1 cellular context compared by ENCODE assay signal in genomic region chr19:46990998-46991676, GRCh38.
TF ChIP-seq lines count a peak whose summit lies in the region.

No MANE protein-coding gene starts in this region.

TF ChIP-seq in HepG2, 621 proteins besides CTCF, POLR2A, EP300 and RAD21 (continued from another document and continues in another):
- no peak for TF ChIP-seq ZNF280B (CRISPR knock-in tag; IDR thresholded peaks at IDR 0.05; ENCODE audit: borderline replicate concordance)
- TF ChIP-seq ATF2 (CRISPR knock-in tag; IDR thresholded peaks at IDR 0.05): no peak
- peak; percentile 30 for TF ChIP-seq BHLHE40 (IDR thresholded peaks at IDR 0.05; ENCODE audit: low read length)
- no peak for TF ChIP-seq HNRNPK (IDR thresholded peaks at IDR 0.05; ENCODE audit: low read depth, low read length, poor library complexity, severe bottlenecking)
- TF ChIP-seq KMT2A (CRISPR knock-in tag; IDR thresholded peaks at IDR 0.05): 0 out of 2 replicates have a peak, but pooled peaks have one; percentile 41
- no peak for TF ChIP-seq ZNF180 (CRISPR knock-in tag; IDR thresholded peaks at IDR 0.05; ENCODE audit: borderline replicate concordance, low read depth)
- no peak; the same call in 1 of the 2 replicates for TF ChIP-seq RXRB (CRISPR knock-in tag; IDR thresholded peaks at IDR 0.05; ENCODE audit: borderline replicate concordance)
- no peak for TF ChIP-seq ADNP (CRISPR knock-in tag; IDR thresholded peaks at IDR 0.05)
- TF ChIP-seq ZNF564 (CRISPR knock-in tag; IDR thresholded peaks at IDR 0.05): no peak
- TF ChIP-seq THAP11 (CRISPR knock-in tag; IDR thresholded peaks at IDR 0.05): peak; percentile 75
- TF ChIP-seq ZNF253 (CRISPR knock-in tag; IDR thresholded peaks at IDR 0.05; ENCODE audit: borderline replicate concordance): no peak
- TF ChIP-seq PAXIP1 (CRISPR knock-in tag; conservative IDR thresholded peaks at IDR 0.05): 0 out of 2 replicates have a peak, but pooled peaks have one; percentile 20
- TF ChIP-seq ZNF383 (CRISPR knock-in tag; IDR thresholded peaks at IDR 0.05; ENCODE audit: borderline replicate concordance): no peak
- no peak for TF ChIP-seq PAF1 (CRISPR knock-in tag; IDR thresholded peaks at IDR 0.05)
- no peak for TF ChIP-seq ZNF891 (CRISPR knock-in tag; IDR thresholded peaks at IDR 0.05)
- no peak for TF ChIP-seq DMAP1 (CRISPR knock-in tag; IDR thresholded peaks at IDR 0.05)
- TF ChIP-seq SMYD3 (CRISPR knock-in tag; IDR thresholded peaks at IDR 0.05): no peak
- TF ChIP-seq JUNB (CRISPR knock-in tag; IDR thresholded peaks at IDR 0.05; ENCODE audit: borderline replicate concordance): no peak
- no peak for TF ChIP-seq ZNF549 (CRISPR knock-in tag; IDR thresholded peaks at IDR 0.05)
- TF ChIP-seq ERF (CRISPR knock-in tag; IDR thresholded peaks at IDR 0.05): peak; percentile 53; the same call in 1 of the 2 replicates
- TF ChIP-seq ZHX2 (IDR thresholded peaks at IDR 0.05; ENCODE audit: low read depth): no peak
- no peak for TF ChIP-seq ZHX2 (CRISPR knock-in tag; IDR thresholded peaks at IDR 0.05; ENCODE audit: borderline replicate concordance)
- TF ChIP-seq PBX3 (CRISPR knock-in tag; IDR thresholded peaks at IDR 0.05; ENCODE audit: borderline replicate concordance): no peak
- TF ChIP-seq JDP2 (CRISPR knock-in tag; IDR thresholded peaks at IDR 0.05; ENCODE audit: borderline replicate concordance): no peak
- no peak for TF ChIP-seq ZNF572 (CRISPR knock-in tag; IDR thresholded peaks at IDR 0.05)
- no peak for TF ChIP-seq JUN (CRISPR knock-in tag; IDR thresholded peaks at IDR 0.05)
- peak; percentile 4 for TF ChIP-seq AGO2 (optimal IDR thresholded peaks at IDR 0.05; ENCODE audit: low read depth, low read length)
- no peak for TF ChIP-seq ONECUT2 (CRISPR knock-in tag; IDR thresholded peaks at IDR 0.05)
- no peak for TF ChIP-seq ZNF260 (CRISPR knock-in tag; IDR thresholded peaks at IDR 0.05; ENCODE audit: borderline replicate concordance, low read depth)
- no peak for TF ChIP-seq JUND (CRISPR knock-in tag; IDR thresholded peaks at IDR 0.05)
- TF ChIP-seq EEA1 (CRISPR knock-in tag; IDR thresholded peaks at IDR 0.05; ENCODE audit: borderline replicate concordance): no peak
- TF ChIP-seq ELF1 (CRISPR knock-in tag; IDR thresholded peaks at IDR 0.05): no peak; the same call in 1 of the 2 replicates
- TF ChIP-seq RBM39 (IDR thresholded peaks at IDR 0.05; ENCODE audit: low read depth, low read length, poor library complexity, severe bottlenecking): no peak
- no peak for TF ChIP-seq ZNF468 (CRISPR knock-in tag; IDR thresholded peaks at IDR 0.05)
- TF ChIP-seq SIX1 (CRISPR knock-in tag; IDR thresholded peaks at IDR 0.05; ENCODE audit: borderline replicate concordance): peak; percentile 23; the same call in 1 of the 2 replicates
- no peak for TF ChIP-seq ZMYM4 (CRISPR knock-in tag; IDR thresholded peaks at IDR 0.05)
- no peak for TF ChIP-seq ZFP36L1 (CRISPR knock-in tag; IDR thresholded peaks at IDR 0.05)
- TF ChIP-seq SIX4 (CRISPR knock-in tag; IDR thresholded peaks at IDR 0.05): no peak
- no peak for TF ChIP-seq MBNL3 (CRISPR knock-in tag; conservative IDR thresholded peaks at IDR 0.05)
- TF ChIP-seq REXO4 (CRISPR knock-in tag; IDR thresholded peaks at IDR 0.05; ENCODE audit: borderline replicate concordance): no peak
- TF ChIP-seq FOXK2 (IDR thresholded peaks at IDR 0.05): no peak
- TF ChIP-seq CERS6 (CRISPR knock-in tag; IDR thresholded peaks at IDR 0.05): no peak
- TF ChIP-seq ZNF777 (CRISPR knock-in tag; IDR thresholded peaks at IDR 0.05): no peak
- TF ChIP-seq WIZ (CRISPR knock-in tag; IDR thresholded peaks at IDR 0.05): no peak
- no peak for TF ChIP-seq ZUFSP (CRISPR knock-in tag; IDR thresholded peaks at IDR 0.05; ENCODE audit: borderline replicate concordance)
- TF ChIP-seq ZNF720 (CRISPR knock-in tag; IDR thresholded peaks at IDR 0.05): no peak
- TF ChIP-seq ZNF326 (CRISPR knock-in tag; IDR thresholded peaks at IDR 0.05; ENCODE audit: borderline replicate concordance): no peak
- no peak for TF ChIP-seq ZNF674 (CRISPR knock-in tag; IDR thresholded peaks at IDR 0.05; ENCODE audit: low read depth)
- TF ChIP-seq ZNF24 (IDR thresholded peaks at IDR 0.05): no peak
- TF ChIP-seq AKAP8 (CRISPR knock-in tag; IDR thresholded peaks at IDR 0.05): no peak
- TF ChIP-seq MLLT10 (CRISPR knock-in tag; IDR thresholded peaks at IDR 0.05): no peak
- no peak for TF ChIP-seq ZBTB39 (CRISPR knock-in tag; IDR thresholded peaks at IDR 0.05)
- peak; percentile 51; the same call in 1 of the 2 replicates for TF ChIP-seq ELF3 (CRISPR knock-in tag; IDR thresholded peaks at IDR 0.05)
- no peak for TF ChIP-seq FOXM1 (CRISPR knock-in tag; IDR thresholded peaks at IDR 0.05)
- TF ChIP-seq SOX5 (CRISPR knock-in tag; IDR thresholded peaks at IDR 0.05; ENCODE audit: borderline replicate concordance): peak; percentile 46; the same call in 1 of the 2 replicates
- TF ChIP-seq ZNF790 (CRISPR knock-in tag; IDR thresholded peaks at IDR 0.05; ENCODE audit: borderline replicate concordance): no peak
